8 cellular contexts compared by ENCODE assay signal in the genomic region with DNA sequence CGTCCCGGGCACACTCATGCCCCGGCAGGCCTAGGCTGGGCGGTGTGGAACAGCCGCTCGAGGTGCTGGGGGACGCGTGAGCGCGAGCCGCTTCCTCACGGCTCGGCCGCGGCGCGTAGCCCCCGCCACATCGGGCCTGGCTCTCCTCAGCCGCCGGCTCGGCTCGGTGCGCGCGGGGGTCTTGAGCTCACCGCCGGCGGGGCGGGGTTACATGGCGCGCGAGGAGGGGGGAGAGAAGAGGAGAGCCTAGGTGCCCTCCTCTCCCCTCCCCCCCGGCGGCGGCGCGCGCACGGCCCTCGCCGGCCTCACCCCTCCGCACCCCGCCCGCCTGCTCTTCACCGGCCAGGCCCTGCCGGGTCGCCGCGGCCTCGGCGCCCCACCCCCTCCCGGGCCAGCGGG. TPM values are rescaled to one million over a fixed set of nuclear protein-coding genes. Genes with fewer than 3 reads are reported as not detected.
DNase-seq lines count a peak whose midpoint lies in the region; ATAC-seq and TF ChIP-seq lines count a peak whose summit lies in the region.

No MANE protein-coding gene starts in this region.

- no peaks in the 10 kb centered on the region for H3K27me3 Mint-ChIP-seq in activated CD8-positive, alpha-beta T cell treated with anti-CD3 and anti-CD28 coated beads for 36 hours

- H3K36me3 Mint-ChIP-seq in activated CD8-positive, alpha-beta T cell treated with anti-CD3 and anti-CD28 coated beads for 36 hours (ENCODE audit: low read depth), result peaks cover 31% of the 10 kb centered on the region

- H3K27me3 ChIP-seq in effector memory CD4-positive, alpha-beta T cell (replicated peaks; ENCODE audit: control insufficient read depth, insufficient read depth, low read length, poor library complexity, severe bottlenecking), result no peaks in the 10 kb centered on the region

- peak; percentile 24 for ATAC-seq in GM18861 (IDR thresholded peaks at IDR 0.05; ENCODE audit: unreplicated experiment)
- ATAC-seq in HG03095 (IDR thresholded peaks at IDR 0.05; ENCODE audit: unreplicated experiment), result peak; percentile 45
- peak; percentile 57 for ATAC-seq in activated CD8-positive, alpha-beta T cell treated with anti-CD3 and anti-CD28 coated beads for 36 hours

- DNase-seq in ACHN (peak; percentile 64), NCI-H510A treated with DMSO at 0.1 percent for 48 hours (lab: John Stamatoyannopoulos, UW) (peak; percentile 49), mesenteric fat pad (ENCODE audit: low spot score) (peak; percentile 92)
- peak; percentile 82 for DNase-seq in activated CD8-positive, alpha-beta T cell treated with anti-CD3 and anti-CD28 coated beads for 36 hours
- peak; percentile 62 to 70 (median 69) for DNase-seq in effector memory CD4-positive, alpha-beta T cell
- peak; percentile 55 to 65 for DNase-seq in stimulated activated CD8-positive, alpha-beta memory T cell treated with anti-CD3 and anti-CD28 coated beads, Interleukin-15, amount 100 ng/mL, for 4 hours (ENCODE audit: low read depth in 2 of 2)

- H3K4me1 ChIP-seq in effector memory CD4-positive, alpha-beta T cell (ENCODE audit: control insufficient read depth, insufficient read depth, low read length, poor library complexity, severe bottlenecking), result peaks cover 9% of the 10 kb centered on the region

- peak overlapping the region; percentile 91 for H3K27ac Mint-ChIP-seq in activated CD8-positive, alpha-beta T cell treated with anti-CD3 and anti-CD28 coated beads for 36 hours

- no peaks in the 10 kb centered on the region for H3K36me3 ChIP-seq in effector memory CD4-positive, alpha-beta T cell (ENCODE audit: control insufficient read depth, insufficient read depth, low read length)

- POLR2A ChIA-PET in activated CD8-positive, alpha-beta T cell treated with anti-CD3 and anti-CD28 coated beads for 36 hours (lab: Charles Lee), result interaction anchor here (0.5 to 1.9 kb wide), 7 partner anchors 8 to 123 kb away, joined by 3 to 5 read pairs (median 3); a partner anchor contains a TSS

- H3K4me3 ChIP-seq in effector memory CD4-positive, alpha-beta T cell (ENCODE audit: insufficient read depth, low read depth, low read length, poor library complexity, severe bottlenecking), result peak overlapping the region; percentile 87

- peak overlapping the region; percentile 95 for H3K27ac ChIP-seq in effector memory CD4-positive, alpha-beta T cell (ENCODE audit: insufficient read depth, low read length, poor library complexity, severe bottlenecking)

- peak overlapping the region; percentile 96 for H3K4me3 Mint-ChIP-seq in activated CD8-positive, alpha-beta T cell treated with anti-CD3 and anti-CD28 coated beads for 36 hours

- H3K4me1 Mint-ChIP-seq in activated CD8-positive, alpha-beta T cell treated with anti-CD3 and anti-CD28 coated beads for 36 hours (ENCODE audit: low read depth), result peaks cover 56% of the 10 kb centered on the region

- in situ Hi-C loops in ACHN (cut with HindIII; ENCODE audit: low pct_ligation_motif_present, low pct_unique_long_range_greater_than_20kb, low sequenced_read_pairs), result no loop called here

- TF ChIP-seq CTCF in activated CD8-positive, alpha-beta T cell treated with anti-CD3 and anti-CD28 coated beads for 36 hours (IDR thresholded peaks at IDR 0.05), result no peak

- H3K9me3 ChIP-seq in effector memory CD4-positive, alpha-beta T cell (ENCODE audit: control insufficient read depth, low read length), result no peaks in the 10 kb centered on the region

- intact Hi-C loops in activated CD8-positive, alpha-beta T cell treated with anti-CD3 and anti-CD28 coated beads for 36 hours (cut with micrococcal nuclease), result no loop called here

- CTCF ChIA-PET in activated CD8-positive, alpha-beta T cell treated with anti-CD3 and anti-CD28 coated beads for 36 hours (lab: Charles Lee), result interaction anchor here (1.3 to 3.7 kb wide), 3 partner anchors 16 to 122 kb away, joined by 4 to 14 read pairs (median 11); no protein-coding TSS in a partner anchor

- H3K9me3 Mint-ChIP-seq in activated CD8-positive, alpha-beta T cell treated with anti-CD3 and anti-CD28 coated beads for 36 hours, result peaks cover 4% of the 10 kb centered on the region

RNA-seq across cellular contexts. Expression of a gene that starts 7.7 kb away (rescaled TPM):
- 10 to 100 TPM; 16.2 to 17.1 TPM for total RNA-seq in activated CD8-positive, alpha-beta T cell treated with anti-CD3 and anti-CD28 coated beads for 36 hours
- 12.1 TPM for total RNA-seq in mesenteric fat pad

Comparison
In these comparisons a context has a peak if more than half of its experiments do, and no peak if none do; other contexts are left out.
1. Peak in every context shown above with its lines: DNase-seq, ATAC-seq, H3K4me3 ChIP-seq and H3K27ac ChIP-seq.